ENCODE assay signal across 23 cellular contexts in the genomic region with DNA sequence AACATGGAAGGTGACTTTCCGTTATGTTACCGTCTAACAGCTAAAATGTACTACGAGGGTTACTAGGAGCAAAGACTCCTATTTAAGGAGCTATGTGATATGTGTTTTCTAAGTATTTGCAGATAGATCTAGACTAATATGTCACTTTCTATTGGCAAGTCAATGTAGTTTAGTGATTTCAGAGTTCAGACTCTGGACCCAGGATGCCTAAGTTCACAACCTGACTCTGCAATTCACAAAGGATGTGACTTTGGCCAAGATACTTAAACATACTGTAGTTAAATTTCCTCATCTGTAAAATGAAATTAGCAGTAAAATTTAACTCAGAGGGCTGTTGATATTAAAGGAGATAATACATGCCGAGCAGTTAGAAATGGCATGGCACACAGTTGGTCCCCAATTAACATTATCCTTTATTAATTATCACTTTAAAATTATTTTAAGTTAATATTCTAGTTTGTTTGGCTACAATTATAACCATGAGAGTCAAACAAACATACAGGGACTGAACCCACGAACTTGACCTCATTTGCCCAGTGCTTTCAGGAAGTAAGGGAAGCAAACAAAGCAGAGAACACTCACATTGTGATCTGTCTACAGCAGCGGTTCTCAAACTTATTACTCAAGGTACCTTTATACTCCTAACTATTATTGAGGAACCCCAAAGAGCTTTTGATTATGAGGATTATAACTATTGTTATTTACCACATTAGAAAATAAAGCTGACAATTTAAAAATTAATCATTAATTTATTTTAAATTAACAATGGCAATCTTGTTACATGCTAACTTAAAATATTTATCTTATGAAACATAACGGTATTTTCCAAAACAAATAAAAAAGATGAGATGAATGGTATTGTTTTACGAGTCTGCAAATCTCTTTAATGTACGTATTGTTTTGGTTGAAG.
"Had no signal": no experiment of that assay in that cellular context is flagged by ENCODE, and none has a peak within 500 bp of the region (broad histone marks: within the 10 kb centered on the region; RNA-seq: fewer than 3 reads in every experiment).

No MANE protein-coding gene starts in this region.

- H3K4me1 ChIP-seq: breast epithelium, spleen had no signal

- H3K27ac ChIP-seq: breast epithelium, epithelial cell of prostate, lower lobe of right lung, sigmoid colon, thoracic aorta had no signal

- ATAC-seq: activated CD4-positive, alpha-beta T cell treated with anti-CD3 and anti-CD28 coated beads for 36 hours; activated T-cell treated with anti-CD3 and anti-CD28 coated beads, Interleukin-2, amount 50 U/mL, for 4 hours; naive thymus-derived CD4-positive, alpha-beta T cell; WTC11 had no signal

- H3K36me3 ChIP-seq: breast epithelium, lower lobe of right lung, sigmoid colon, spleen, thoracic aorta had no signal

- H3K9me3 ChIP-seq: breast epithelium, lower lobe of right lung, sigmoid colon, spleen, thoracic aorta had no signal

- DNase-seq: activated CD4-positive, alpha-beta T cell treated with anti-CD3 and anti-CD28 coated beads for 36 hours; activated CD4-positive, alpha-beta T cell treated with anti-CD3 and anti-CD28 coated beads, Interleukin-2, amount 50 U/mL, for 48 hours; activated CD8-positive, alpha-beta memory T cell treated with anti-CD3 and anti-CD28 coated beads, Interleukin-2, amount 50 U/mL, for 48 hours; activated naive CD4-positive, alpha-beta T cell treated with anti-CD3 and anti-CD28 coated beads for 36 hours; activated naive CD8-positive, alpha-beta T cell treated with anti-CD3 and anti-CD28 coated beads, Interleukin-2, amount 10 ng/mL, durations not matched to agents 7 days and 5 days; activated T-cell treated with anti-CD3 and anti-CD28 coated beads, Interleukin-2, amount 50 U/mL, for 4 hours; amniotic stem cell; cerebellar nuclear complex; cortex of kidney; immature natural killer cell; kidney glomerular epithelial cell; lower lobe of right lung; naive thymus-derived CD4-positive, alpha-beta T cell; occipital lobe; sigmoid colon; spleen; stimulated activated CD4-positive, alpha-beta T cell treated with anti-CD3 and anti-CD28 coated beads, Interleukin-4, amount 100 ng/mL, for 1 hour; stimulated activated naive CD4-positive, alpha-beta T cell; T-helper 9 cell had no signal

- H3K27me3 ChIP-seq: breast epithelium, sigmoid colon, spleen had no signal

- H3K4me3 ChIP-seq: breast epithelium, lower lobe of right lung, sigmoid colon, spleen, thoracic aorta had no signal
